Comparison of ENCODE assay signal across 11 cellular contexts in genomic region chr5:115494570-115495289, GRCh38. TPM values are rescaled to one million over a fixed set of nuclear protein-coding genes. Genes with fewer than 3 reads are reported as not detected.
DNase-seq lines count a peak whose midpoint lies in the region; ATAC-seq and TF ChIP-seq lines count a peak whose summit lies in the region.
"Had no signal": no experiment of that assay in that cellular context is flagged by ENCODE, and none has a peak within 500 bp of the region (broad histone marks: within the 10 kb centered on the region; RNA-seq: fewer than 3 reads in every experiment).

No MANE protein-coding gene starts in this region.

- H3K36me3 ChIP-seq in H7 (replicated peaks; ENCODE audit: control insufficient read depth, insufficient read depth, low read length) = no peaks in the 10 kb centered on the region
- H3K36me3 ChIP-seq: upper lobe of right lung had no signal

- peak; percentile 47 for ATAC-seq in GM21367 (IDR thresholded peaks at IDR 0.05; ENCODE audit: unreplicated experiment)
- ATAC-seq: upper lobe of right lung had no signal

- DNase-seq in EL (peak; percentile 18), HT1080 (ENCODE audit: low read depth) (peak; percentile 6), fibroblast of the aortic adventitia (ENCODE audit: low read depth) (peak; percentile 6), H7 (no peak), putamen (ENCODE audit: low spot score) (no peak), NCI-H2171 (lab: John Stamatoyannopoulos, UW) (no peak), GM13977 (ENCODE audit: low spot score) (no peak)
- DNase-seq: activated naive CD8-positive, alpha-beta T cell treated with anti-CD3 and anti-CD28 coated beads, Interleukin-2, amount 10 ng/mL, durations not matched to agents 7 days and 5 days; NCI-H2029; upper lobe of right lung had no signal

- TF ChIP-seq CTCF in fibroblast of the aortic adventitia (IDR thresholded peaks at IDR 0.05; ENCODE audit: insufficient read depth, low read length) (no peak), GM13977 (IDR thresholded peaks at IDR 0.05; ENCODE audit: extremely low read depth, insufficient read depth, missing control alignments) (no peak)

- no peak overlapping the region for H3K4me3 ChIP-seq in fibroblast of the aortic adventitia (ENCODE audit: low read depth, low read length)
- no peak overlapping the region for H3K4me3 ChIP-seq in H7 (ENCODE audit: insufficient read depth, low read depth, low read length)
- H3K4me3 ChIP-seq: upper lobe of right lung had no signal

- in situ Hi-C loops in GM13977 (cut with MboI; ENCODE audit: low pct_unique_long_range_greater_than_20kb, low sequenced_read_pairs, unreplicated experiment) = no loop called here

- H3K27me3 ChIP-seq in H7 (ENCODE audit: control insufficient read depth, insufficient read depth, low read length) = no peaks in the 10 kb centered on the region
- H3K27me3 ChIP-seq: upper lobe of right lung had no signal

RNA-seq across cellular contexts. Expression of gene FEM1C, which starts 49.8 kb away (rescaled TPM):
- total RNA-seq in HT1080 (2014; rRNA removed; shearing (Covaris generic)) = 8.1 and 12.9 TPM in 2 replicates
- polyA plus RNA-seq in HT1080 (2015; cell fraction: cytosol; rRNA removed) = 11.7 and 15.9 TPM in 2 replicates
- 19.4 and 22.0 TPM in 2 replicates for polyA plus RNA-seq in HT1080 (2015; cell fraction: nucleus; rRNA removed)
- 9.4 and 31.7 TPM in 2 replicates for total RNA-seq in fibroblast of the aortic adventitia (ENCODE audit: low replicate concordance)
- total RNA-seq in H7 (2014; rRNA removed; shearing (Covaris generic)) = 8.7 and 11.0 TPM in 2 replicates

Comparison
In these comparisons a context has a peak if more than half of its experiments do, and no peak if none do; other contexts are left out.
1. DNase-seq: peak in EL (single experiment), HT1080 (single experiment) and fibroblast of the aortic adventitia (single experiment); none in H7 (single experiment), putamen (single experiment), NCI-H2171 (single experiment) and GM13977 (single experiment).